10 cellular contexts compared by ENCODE assay signal in the genomic region with DNA sequence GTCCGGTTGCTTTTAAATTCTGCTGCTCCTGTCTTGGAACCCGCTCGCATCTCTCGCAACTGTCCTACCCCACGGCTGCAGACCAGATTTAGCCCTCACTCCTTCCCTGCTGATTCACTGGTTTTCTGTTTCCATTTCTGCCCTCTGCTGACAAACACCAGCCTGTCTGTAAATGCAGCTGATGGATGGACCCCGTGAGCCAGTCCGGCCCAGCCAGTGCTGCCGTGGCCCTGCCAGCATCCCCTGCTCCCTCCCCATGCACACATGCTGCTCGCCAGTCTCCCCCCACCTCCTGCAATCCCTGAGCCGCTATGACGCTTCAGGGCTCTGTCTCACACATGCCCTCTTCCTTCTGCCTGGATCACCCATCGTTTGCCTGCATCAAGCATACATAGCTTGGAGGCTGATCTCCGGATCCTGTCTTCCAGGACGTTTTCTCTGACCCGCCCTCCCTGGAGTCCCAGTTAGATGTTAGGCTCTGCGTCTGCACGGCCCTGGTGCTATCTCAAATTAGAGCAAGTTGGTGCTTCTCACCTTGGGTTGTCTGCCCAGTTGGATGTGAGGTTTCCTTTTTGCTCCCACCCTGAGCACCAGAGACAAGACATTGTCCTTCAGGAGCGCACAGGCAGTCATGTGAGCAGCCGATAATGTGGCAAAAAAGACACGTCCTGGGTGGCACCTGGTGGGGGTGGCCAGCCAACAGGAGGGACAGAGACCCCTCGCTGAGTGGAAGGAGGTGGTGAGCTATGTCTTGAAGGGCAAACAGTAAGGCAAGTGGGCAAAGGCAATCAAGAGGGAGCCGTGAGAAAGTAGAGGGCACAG. TPM values are rescaled to one million over a fixed set of nuclear protein-coding genes. Genes with fewer than 3 reads are reported as not detected.
DNase-seq lines count a peak whose midpoint lies in the region; ATAC-seq and TF ChIP-seq lines count a peak whose summit lies in the region.
"Had no signal": no experiment of that assay in that cellular context is flagged by ENCODE, and none has a peak within 500 bp of the region (broad histone marks: within the 10 kb centered on the region; RNA-seq: fewer than 3 reads in every experiment).

No MANE protein-coding gene starts in this region.

- H3K27me3 Mint-ChIP-seq in type B pancreatic cell: peaks cover 17% of the 10 kb centered on the region

- no peak overlapping the region for H3K27ac Mint-ChIP-seq in type B pancreatic cell
- H3K27ac Mint-ChIP-seq: activated T-helper 1 cell treated with anti-CD3 and anti-CD28 coated beads, Interleukin-12 subunit alpha, Interleukin-12 subunit beta, Interleukin-2, Interleukin-4 antibody, amounts not matched to agents 30 ng/mL and 10 ng/mL and 1 ng/mL, durations not matched to agents 14 hours and 24 hours and 36 hours; naive B cell had no signal

- peaks cover 9% of the 10 kb centered on the region for H3K4me1 Mint-ChIP-seq in type B pancreatic cell (ENCODE audit: unreplicated experiment)

- peak; percentile 47 for DNase-seq in activated effector memory CD4-positive, alpha-beta T cell treated with anti-CD3 and anti-CD28 coated beads, Interleukin-2, amount 50 U/mL, for 16 hours
- DNase-seq in activated effector memory CD4-positive, alpha-beta T cell treated with Interleukin-2 at 50 U/mL for 16 hours: no peak
- peak; percentile 0 for DNase-seq in effector CD4-positive, alpha-beta T cell
- DNase-seq in medulla oblongata (ENCODE audit: extremely low spot score) (peak; percentile 83), type B pancreatic cell (ENCODE audit: extremely low spot score, unreplicated experiment) (peak; percentile 65), T1000 (lab: John Stamatoyannopoulos, UW) (no peak), NCI-H2081 (lab: John Stamatoyannopoulos, UW) (no peak)
- DNase-seq: naive B cell had no signal

- H3K36me3 Mint-ChIP-seq in type B pancreatic cell: no peaks in the 10 kb centered on the region
- H3K36me3 Mint-ChIP-seq: naive B cell had no signal

- no peak for ATAC-seq in GM18867 (IDR thresholded peaks at IDR 0.05; ENCODE audit: unreplicated experiment)

- no peak for TF ChIP-seq CTCF in type B pancreatic cell (conservative IDR thresholded peaks at IDR 0.05)

- no peak overlapping the region for H3K4me3 Mint-ChIP-seq in type B pancreatic cell
- H3K4me3 Mint-ChIP-seq: activated T-helper 1 cell treated with anti-CD3 and anti-CD28 coated beads, Interleukin-12 subunit alpha, Interleukin-12 subunit beta, Interleukin-2, Interleukin-4 antibody, amounts not matched to agents 30 ng/mL and 10 ng/mL and 1 ng/mL, durations not matched to agents 14 hours and 24 hours and 36 hours; naive B cell had no signal

- H3K9me3 Mint-ChIP-seq in type B pancreatic cell: no peaks in the 10 kb centered on the region
- H3K9me3 Mint-ChIP-seq: activated T-helper 1 cell treated with anti-CD3 and anti-CD28 coated beads, Interleukin-12 subunit alpha, Interleukin-12 subunit beta, Interleukin-2, Interleukin-4 antibody, amounts not matched to agents 30 ng/mL and 10 ng/mL and 1 ng/mL, durations not matched to agents 14 hours and 24 hours and 36 hours; naive B cell had no signal

RNA-seq across cellular contexts. Expression of gene ACR, which starts 4.3 kb away (rescaled TPM):
- 0.19 and 0.22 TPM in 2 replicates for total RNA-seq in type B pancreatic cell (ENCODE audit: low replicate concordance)
- total RNA-seq: activated T-helper 1 cell treated with anti-CD3 and anti-CD28 coated beads, Interleukin-12 subunit alpha, Interleukin-12 subunit beta, Interleukin-2, Interleukin-4 antibody, amounts not matched to agents 30 ng/mL and 10 ng/mL and 1 ng/mL, durations not matched to agents 14 hours and 24 hours and 36 hours had no signal

RNA-seq across cellular contexts. Expression of gene RABL2B, which starts 49.7 kb away (rescaled TPM):
- 54.4 and 60.4 TPM in 2 replicates for total RNA-seq in type B pancreatic cell (ENCODE audit: low replicate concordance)

Comparison
In these comparisons a context has a peak if more than half of its experiments do, and no peak if none do; other contexts are left out.
1. DNase-seq: peak in activated effector memory CD4-positive, alpha-beta T cell treated with anti-CD3 and anti-CD28 coated beads, Interleukin-2, amount 50 U/mL, for 16 hours (single experiment), effector CD4-positive, alpha-beta T cell (single experiment), medulla oblongata (single experiment) and type B pancreatic cell (single experiment); none in activated effector memory CD4-positive, alpha-beta T cell treated with Interleukin-2 at 50 U/mL for 16 hours (single experiment), T1000 (single experiment) and NCI-H2081 (0 of 2).